Comparison of ENCODE assay signal across 16 cellular contexts in genomic region chr5:1027631-1028441, GRCh38. TPM values are rescaled to one million over a fixed set of nuclear protein-coding genes. Genes with fewer than 3 reads are reported as not detected.
DNase-seq lines count a peak whose midpoint lies in the region; ATAC-seq and TF ChIP-seq lines count a peak whose summit lies in the region.
"Had no signal": no experiment of that assay in that cellular context is flagged by ENCODE, and none has a peak within 500 bp of the region (broad histone marks: within the 10 kb centered on the region; RNA-seq: fewer than 3 reads in every experiment).

No MANE protein-coding gene starts in this region.

- no peaks in the 10 kb centered on the region for H3K9me3 Mint-ChIP-seq in effector memory CD8-positive, alpha-beta T cell
- H3K9me3 Mint-ChIP-seq: CD8-positive, alpha-beta T cell had no signal

- intact Hi-C loops in sigmoid colon (cut with DNase I), result no loop called here

- H3K4me2 ChIP-seq in BLaER1 (peak overlapping the region; percentile 75), GM23248 (ENCODE audit: unreplicated experiment) (no peak overlapping the region)

- TF ChIP-seq CTCF in sigmoid colon (IDR thresholded peaks at IDR 0.05), result no peak

- TF ChIP-seq EP300 in sigmoid colon (IDR thresholded peaks at IDR 0.05), result no peak

- no peaks in the 10 kb centered on the region for H3K9me2 ChIP-seq in GM23248 (ENCODE audit: insufficient read depth)

- no peak overlapping the region for H2AFZ ChIP-seq in GM23248

- DNase-seq in MV-4-11 (lab: John Stamatoyannopoulos, UW), result peak; percentile 15
- peak; percentile 48 for DNase-seq in sigmoid colon
- DNase-seq in GM23248, result no peak
- no peak for DNase-seq in NCI-H1436 (lab: John Stamatoyannopoulos, UW)
- no peak for DNase-seq in effector memory CD8-positive, alpha-beta T cell
- DNase-seq: AML-193; CD8-positive, alpha-beta T cell; DND-41; GDM1; Kasumi-1; NCI-H1436 treated with DMSO at 0.1 percent for 48 hours; NCI-H2081; NCI-H524; SIG-M5 had no signal

- no peak overlapping the region for H3K27ac Mint-ChIP-seq in effector memory CD8-positive, alpha-beta T cell
- H3K27ac Mint-ChIP-seq: CD8-positive, alpha-beta T cell had no signal

- H3K36me3 ChIP-seq in BLaER1 (peaks cover 20% of the 10 kb centered on the region; the same call in 1 of the 2 replicates), iPS-15b (ENCODE audit: control insufficient read depth, insufficient read depth, low read length) (no peaks in the 10 kb centered on the region), sigmoid colon (no peaks in the 10 kb centered on the region), GM23248 (ENCODE audit: low read depth) (no peaks in the 10 kb centered on the region)

- WGBS in sigmoid colon, 2 donors, result 88 to 92% methylated on average over 40 of the region's 40 CpGs
- 83% methylated on average over 37 to 39 of the region's 40 CpGs for WGBS in GM23248 (ENCODE audit: low coverage in 1 of 2, low lambda C conversion rate in 2 of 2, missing lambda C conversion rate in 2 of 2), 2 experiments

- H3K4me1 Mint-ChIP-seq in effector memory CD8-positive, alpha-beta T cell (ENCODE audit: low read depth in 2 of 2), result no peaks in the 10 kb centered on the region

- H3K27me3 ChIP-seq in BLaER1 (peaks cover 22% of the 10 kb centered on the region; the same call in 1 of the 2 replicates), iPS-15b (ENCODE audit: control insufficient read depth, insufficient read depth, low read length) (no peaks in the 10 kb centered on the region), sigmoid colon (peaks cover 0 to 8% (median 0%) of the 10 kb centered on the region in 3 donors), GM23248 (replicated peaks; ENCODE audit: insufficient read depth) (no peaks in the 10 kb centered on the region)

- in situ Hi-C loops in GM23248 (cut with MboI), result no loop called here

- no peak overlapping the region for H3K9ac ChIP-seq in BLaER1
- peak overlapping the region; percentile 47 for H3K9ac ChIP-seq in iPS-15b (ENCODE audit: low read depth, low read length)
- H3K9ac ChIP-seq in GM23248, result no peak overlapping the region

- no peaks in the 10 kb centered on the region for H3F3A ChIP-seq in GM23248 (ENCODE audit: insufficient read depth)

- no peaks in the 10 kb centered on the region for H3K79me2 ChIP-seq in GM23248 (ENCODE audit: insufficient read depth)

- H3K4me3 ChIP-seq in BLaER1 (no peak overlapping the region; the same call in 1 of the 2 replicates), iPS-15b (ENCODE audit: low read depth, low read length) (no peak overlapping the region), sigmoid colon (no peak overlapping the region), GM23248 (no peak overlapping the region)

- ATAC-seq in effector memory CD8-positive, alpha-beta T cell (replicated peaks), result no peak
- ATAC-seq: CD8-positive, alpha-beta T cell had no signal

- H3K4me1 ChIP-seq in BLaER1, result peaks cover 34% of the 10 kb centered on the region
- no peaks in the 10 kb centered on the region for H3K4me1 ChIP-seq in iPS-15b (ENCODE audit: control insufficient read depth, insufficient read depth, low read length)
- no peaks in the 10 kb centered on the region for H3K4me1 ChIP-seq in sigmoid colon
- H3K4me1 ChIP-seq in GM23248 (ENCODE audit: insufficient read depth), result no peaks in the 10 kb centered on the region

- H4K20me1 ChIP-seq in BLaER1 (peaks cover 67% of the 10 kb centered on the region), GM23248 (ENCODE audit: insufficient read depth) (no peaks in the 10 kb centered on the region)

- H3K36me3 Mint-ChIP-seq in effector memory CD8-positive, alpha-beta T cell (ENCODE audit: insufficient read depth), result no peaks in the 10 kb centered on the region
- H3K36me3 Mint-ChIP-seq: CD8-positive, alpha-beta T cell had no signal

- no peak for TF ChIP-seq POLR2A in sigmoid colon (IDR thresholded peaks at IDR 0.05)

- peaks cover 7 to 14% of the 10 kb centered on the region in 2 donors for H3K27me3 Mint-ChIP-seq in effector memory CD8-positive, alpha-beta T cell

- H3K27ac ChIP-seq in BLaER1 (no peak overlapping the region), sigmoid colon (no peak overlapping the region), GM23248 (no peak overlapping the region)

- no peaks in the 10 kb centered on the region for H3K9me3 ChIP-seq in BLaER1
- H3K9me3 ChIP-seq in iPS-15b (ENCODE audit: control insufficient read depth, insufficient read depth, low read length), result no peaks in the 10 kb centered on the region
- H3K9me3 ChIP-seq in sigmoid colon, result no peaks in the 10 kb centered on the region
- no peaks in the 10 kb centered on the region for H3K9me3 ChIP-seq in GM23248 (ENCODE audit: low read depth)

- H3K4me3 Mint-ChIP-seq in effector memory CD8-positive, alpha-beta T cell, result no peak overlapping the region
- H3K4me3 Mint-ChIP-seq: CD8-positive, alpha-beta T cell had no signal

RNA-seq across cellular contexts. Expression of gene NKD2, which starts 19.2 kb away (rescaled TPM):
- total RNA-seq in sigmoid colon, result 1 to 10 TPM in 3 of 4 donors, under 1 TPM in 1; 0.71 to 4.4 (median 2.0) TPM
- polyA plus RNA-seq in sigmoid colon (1 to 10 TPM in 2 of 3 donors, under 1 TPM in 1; 0.60 to 4.0 (median 1.8) TPM), GM23248 (2016; fragmentation: Nextera tagmentation; extraction: Ambion mirVana) (not detected in 2 replicates)
- not detected in 2 replicates for total RNA-seq in GM23248 (2014; rRNA removed; shearing (Covaris generic))

Comparison
In these comparisons a context has a peak if more than half of its experiments do, and no peak if none do; other contexts are left out.
1. DNase-seq: peak in MV-4-11 (single experiment) and sigmoid colon (single experiment); none in GM23248 (single experiment), NCI-H1436 (single experiment) and effector memory CD8-positive, alpha-beta T cell (0 of 3).